ENCODE assay signal across 8 cellular contexts in genomic region chr15:73982251-73982962, GRCh38. TPM values are rescaled to one million over a fixed set of nuclear protein-coding genes. Genes with fewer than 3 reads are reported as not detected.
DNase-seq lines count a peak whose midpoint lies in the region; ATAC-seq, FAIRE-seq and TF ChIP-seq lines count a peak whose summit lies in the region.

No MANE protein-coding gene starts in this region.

- H3K4me1 ChIP-seq in K562 (replicated peaks in 1 of 2; ENCODE audit: control insufficient read depth in 2 of 2, insufficient read depth in 2 of 2, low read length in 2 of 2) = peaks cover 4 to 21% of the 10 kb centered on the region in 2 experiments; a peak in 4 of 5 replicates
- peaks cover 47 to 73% of the 10 kb centered on the region in 2 donors for H3K4me1 ChIP-seq in left lung
- peaks cover 44 to 66% (median 47%) of the 10 kb centered on the region in 4 donors for H3K4me1 ChIP-seq in stomach

- H3K36me3 ChIP-seq in K562 (ENCODE audit: control insufficient read depth, insufficient read depth, low read length) (no peaks in the 10 kb centered on the region), left lung (peaks cover 0 to 4% of the 10 kb centered on the region in 2 donors), stomach (peaks cover 0 to 27% (median 8%) of the 10 kb centered on the region in 4 donors)

- DNase-seq in GM10266 (ENCODE audit: extremely low spot score) (peak; percentile 49), NCI-H226 (peak; percentile 94), K562 (ENCODE audit: extremely low read depth in 1 of 4, low spot score in 3 of 4) (no peak), left lung (peak; percentile 83 to 90), stomach (peak; percentile 72), GM10248 (ENCODE audit: extremely low spot score) (no peak)

- no peaks in the 10 kb centered on the region for H3K79me2 ChIP-seq in K562 (ENCODE audit: control insufficient read depth, insufficient read depth, low read length)

- in situ Hi-C loops in K562 (cut with MboI) = no loop called here

- peak overlapping the region in 1 of 2 experiments; percentile 36; a peak in 2 of 4 replicates for H3K9ac ChIP-seq in K562 (ENCODE audit: insufficient read depth in 1 of 2, low read depth in 2 of 2, low read length in 2 of 2)

- H3K9me3 ChIP-seq in K562 (replicated peaks; ENCODE audit: control insufficient read depth, insufficient read depth, low read depth, low read length) (no peaks in the 10 kb centered on the region), left lung (no peaks in the 10 kb centered on the region), stomach (no peaks in the 10 kb centered on the region)

- H3K27ac ChIP-seq in K562 (ENCODE audit: extremely low read depth, low read depth, low read length) (no peak overlapping the region), left lung (peak overlapping the region; percentile 89 to 91), stomach (peak overlapping the region; percentile 69 to 96 (median 88))

- H3K9me1 ChIP-seq in K562 (ENCODE audit: control insufficient read depth, insufficient read depth, low read length) = no peaks in the 10 kb centered on the region

- no peak for TF ChIP-seq RAD21 in K562 (CRISPR knock-in tag; conservative IDR thresholded peaks at IDR 0.05 in 1 of 2, IDR thresholded peaks at IDR 0.05 in 1 of 2)

- no TSS peak for BruUV-seq in K562 (replicated peaks; lab: Mats Ljungman, UMichigan)

- no peak overlapping the region for H3K4me2 ChIP-seq in K562 (ENCODE audit: insufficient read depth, low read length)

- TF ChIP-seq CTCF in GM10266 (IDR thresholded peaks at IDR 0.05; ENCODE audit: control insufficient read depth, insufficient read depth, low read depth, missing control alignments) = no peak
- TF ChIP-seq CTCF in K562 (IDR thresholded peaks at IDR 0.05 in 2 of 3, conservative IDR thresholded peaks at IDR 0.05 in 1 of 3; ENCODE audit: insufficient read depth in 2 of 3, low read depth in 1 of 3, low read length in 3 of 3) = no peak
- no peak for TF ChIP-seq CTCF in left lung (IDR thresholded peaks at IDR 0.05)
- TF ChIP-seq CTCF in stomach (IDR thresholded peaks at IDR 0.05) = no peak
- no peak for TF ChIP-seq CTCF in GM10248 (IDR thresholded peaks at IDR 0.05; ENCODE audit: control extremely low read depth, extremely low read depth, low read depth, missing control alignments)

- POLR2A ChIA-PET in K562 (lab: Yijun Ruan, JAX) = interaction anchor here (0.5 to 0.8 kb wide), 2 partner anchors 21 to 24 kb away, joined by 5 to 6 read pairs; no protein-coding TSS in a partner anchor
- POLR2A ChIA-PET in GM10248 (lab: Yijun Ruan, JAX) = no interaction called here

- CTCF ChIA-PET in K562 (lab: Yijun Ruan, JAX; ENCODE audit: low intra/inter-chr PET ratio) = no interaction called here
- CTCF ChIA-PET in GM10248 (lab: Yijun Ruan, JAX) = interaction anchor here (1.2 to 3.5 kb wide), 6 partner anchors 9 to 33 kb away, joined by 3 to 17 read pairs (median 4); partner anchors contain the start of gene PML

- intact Hi-C loops in K562 (cut with micrococcal nuclease) (no loop called here), left lung (cut with DNase I) (no loop called here), stomach (cut with DNase I; ENCODE audit: low total_unique reads) (no loop called here)

- TF ChIP-seq POLR2A in K562 (conservative IDR thresholded peaks at IDR 0.05) (no peak), stomach (IDR thresholded peaks at IDR 0.05) (no peak)

- no peak for FAIRE-seq in K562 (lab: Jason Lieb, UNC)

- no peak overlapping the region for H3K4me3 ChIP-seq in K562
- H3K4me3 ChIP-seq in left lung = no peak overlapping the region
- H3K4me3 ChIP-seq in stomach = peak overlapping the region in 1 of 4 donors; percentile 3

- TF ChIP-seq EP300 in K562 (IDR thresholded peaks at IDR 0.05; ENCODE audit: low read length) (no peak), stomach (IDR thresholded peaks at IDR 0.05) (no peak)

- no peaks in the 10 kb centered on the region for H4K20me1 ChIP-seq in K562 (replicated peaks; ENCODE audit: control insufficient read depth, insufficient read depth, low read length)

- ATAC-seq in K562 (peak; percentile 68), left lung (peak; percentile 90), HG03565 (IDR thresholded peaks at IDR 0.05; ENCODE audit: unreplicated experiment) (no peak), GM21786 (IDR thresholded peaks at IDR 0.05; ENCODE audit: unreplicated experiment) (no peak)

- H2AFZ ChIP-seq in K562 (ENCODE audit: low read depth, low read length) = no peak overlapping the region

- H3K27me3 ChIP-seq in K562 (ENCODE audit: control insufficient read depth in 2 of 2, insufficient read depth in 2 of 2, low read length in 2 of 2) (no peaks in the 10 kb centered on the region; a peak in 1 of 5 replicates), left lung (no peaks in the 10 kb centered on the region), stomach (no peaks in the 10 kb centered on the region)

- 31% methylated on average over 8 of the region's 8 CpGs for WGBS in K562 (ENCODE audit: insufficient coverage, low coverage, missing lambda C conversion rate)
- WGBS in stomach, 5 donors = 15 to 32% (median 20%) methylated on average over 8 of the region's 8 CpGs

RNA-seq across cellular contexts. Expression of gene STOML1, which starts 9.7 kb away (rescaled TPM):
- 10.7 and 18.8 TPM in 2 replicates for total RNA-seq in K562 (2011; cell fraction: chromatin; rRNA removed; ENCODE audit: low replicate concordance)
- total RNA-seq in K562 (2011; cell fraction: nucleolus; rRNA removed) = 18.3 and 19.3 TPM in 2 replicates
- 14.7 and 18.3 TPM in 2 replicates for total RNA-seq in K562 (2011; cell fraction: nucleoplasm; rRNA removed)
- 9.7 and 9.9 TPM in 2 replicates for total RNA-seq in K562 (2014; rRNA removed)
- total RNA-seq in K562 (2014; rRNA removed; fragmentation: Illumina TruSeq; extraction: Trizol) = 1.2 and 2.1 TPM in 2 replicates
- 4.6 and 5.3 TPM in 2 replicates for total RNA-seq in K562 (2015; rRNA removed; fragmentation: Illumina TruSeq; extraction: Trizol)
- 9.6 and 10.3 TPM in 2 replicates for total RNA-seq in K562 (2021)
- polyA plus RNA-seq in K562 (2011; rRNA removed) = 4.9 and 7.1 TPM in 2 replicates
- 8.1 and 16.7 TPM in 2 replicates for polyA plus RNA-seq in K562 (2011; cell fraction: cytosol; rRNA removed)
- 14.1 and 18.4 TPM in 2 replicates for polyA plus RNA-seq in K562 (2011; cell fraction: nucleus; rRNA removed)
- 5.9 and 11.3 TPM in 2 replicates for polyA plus RNA-seq in K562 (2012)
- polyA plus RNA-seq in K562 (2014; fragmentation: Illumina TruSeq; extraction: Trizol) = 3.5 and 5.2 TPM in 2 replicates
- under 1 TPM; 0.25 to 0.53 TPM for polyA plus RNA-seq in K562 (2014; fragmentation: Nextera tagmentation; extraction: Ambion mirVana)
- 6.9 and 8.9 TPM in 2 replicates for polyA plus RNA-seq in K562 (2014; rRNA removed)
- polyA minus RNA-seq in K562 (2011; rRNA and poly(A)+ RNA removed) = 2.9 and 3.5 TPM in 2 replicates
- 2.7 and 5.1 TPM in 2 replicates for polyA minus RNA-seq in K562 (2011; cell fraction: cytosol; rRNA and poly(A)+ RNA removed)
- 5.9 and 7.2 TPM in 2 replicates for polyA minus RNA-seq in K562 (2011; cell fraction: nucleus; rRNA and poly(A)+ RNA removed)
- total RNA-seq in left lung = 10 to 100 TPM; 20.0 to 29.3 TPM
- total RNA-seq in stomach = 10 to 100 TPM in 2 of 5 donors, 1 to 10 TPM in 3; 5.3 to 26.4 (median 9.8) TPM
- 10 to 100 TPM in 1 of 3 donors, 1 to 10 TPM in 2; 8.0 to 13.3 (median 9.6) TPM for polyA plus RNA-seq in stomach

RNA-seq across cellular contexts. Expression of gene PML, which starts 12.1 kb away (rescaled TPM):
- 30.2 and 56.1 TPM in 2 replicates for total RNA-seq in K562 (2011; cell fraction: chromatin; rRNA removed; ENCODE audit: low replicate concordance)
- total RNA-seq in K562 (2011; cell fraction: nucleolus; rRNA removed) = 36.8 and 39.2 TPM in 2 replicates
- total RNA-seq in K562 (2011; cell fraction: nucleoplasm; rRNA removed) = 35.0 and 53.2 TPM in 2 replicates
- total RNA-seq in K562 (2014; rRNA removed) (14.4 and 20.2 TPM in 2 replicates), K562 (2014; rRNA removed; fragmentation: Illumina TruSeq; extraction: Trizol) (6.0 and 6.6 TPM in 2 replicates), K562 (2015; rRNA removed; fragmentation: Illumina TruSeq; extraction: Trizol) (9.7 and 10.1 TPM in 2 replicates), K562 (2021) (44.4 and 50.7 TPM in 2 replicates), left lung (10 to 100 TPM; 61.2 to 75.2 TPM), stomach (100 to 1,000 TPM in 2 of 5 donors, 10 to 100 TPM in 3; 27.7 to 170 (median 65.9) TPM)
- polyA plus RNA-seq in K562 (2011; rRNA removed) (6.6 and 11.3 TPM in 2 replicates), K562 (2014; fragmentation: Illumina TruSeq; extraction: Trizol) (20.7 and 28.3 TPM in 2 replicates), K562 (2014; fragmentation: Nextera tagmentation; extraction: Ambion mirVana) (1 to 10 TPM; 5.0 to 5.4 TPM), K562 (2014; rRNA removed) (14.0 and 16.2 TPM in 2 replicates), stomach (10 to 100 TPM; 16.0 to 25.8 (median 21.9) TPM)
- polyA plus RNA-seq in K562 (2011; cell fraction: cytosol; rRNA removed) = 10.6 and 17.0 TPM in 2 replicates
- 22.7 and 36.6 TPM in 2 replicates for polyA plus RNA-seq in K562 (2011; cell fraction: nucleus; rRNA removed)
- polyA plus RNA-seq in K562 (2012) = 33.2 and 45.0 TPM in 2 replicates
- 8.2 and 9.8 TPM in 2 replicates for polyA minus RNA-seq in K562 (2011; rRNA and poly(A)+ RNA removed)
- 31.2 and 50.2 TPM in 2 replicates for polyA minus RNA-seq in K562 (2011; cell fraction: cytosol; rRNA and poly(A)+ RNA removed)
- polyA minus RNA-seq in K562 (2011; cell fraction: nucleus; rRNA and poly(A)+ RNA removed) = 12.3 and 12.9 TPM in 2 replicates

RNA-seq across cellular contexts. Expression of gene LOXL1, which starts 56.1 kb away (rescaled TPM):
- total RNA-seq in K562 (2011; cell fraction: chromatin; rRNA removed; ENCODE audit: low replicate concordance) = not detected in 2 replicates
- total RNA-seq in K562 (2011; cell fraction: nucleolus; rRNA removed) = 0.33 TPM in 1 of 2 replicates, not detected in the other
- not detected in 2 replicates for total RNA-seq in K562 (2011; cell fraction: nucleoplasm; rRNA removed)
- total RNA-seq in K562 (2014; rRNA removed) (0.14 and 0.61 TPM in 2 replicates), K562 (2014; rRNA removed; fragmentation: Illumina TruSeq; extraction: Trizol) (not detected in 2 replicates), K562 (2015; rRNA removed; fragmentation: Illumina TruSeq; extraction: Trizol) (not detected in 2 replicates), K562 (2021) (not detected in 2 replicates), left lung (10 to 100 TPM; 22.3 to 37.0 TPM), stomach (10 to 100 TPM in 4 of 5 donors, 1 to 10 TPM in 1; 6.2 to 48.4 (median 36.8) TPM)
- polyA plus RNA-seq in K562 (2011; rRNA removed) (0.16 TPM in 1 of 2 replicates, not detected in the other), K562 (2014; fragmentation: Illumina TruSeq; extraction: Trizol) (not detected in 2 replicates), K562 (2014; fragmentation: Nextera tagmentation; extraction: Ambion mirVana) (not detected), K562 (2014; rRNA removed) (not detected in 2 replicates), stomach (10 to 100 TPM in 2 of 3 donors, 1 to 10 TPM in 1; 5.2 to 25.8 (median 12.5) TPM)
- 0.66 TPM in 1 of 2 replicates, not detected in the other for polyA plus RNA-seq in K562 (2011; cell fraction: cytosol; rRNA removed)
- polyA plus RNA-seq in K562 (2011; cell fraction: nucleus; rRNA removed) = 0.30 and 0.45 TPM in 2 replicates
- polyA plus RNA-seq in K562 (2012) = 0.18 and 1.5 TPM in 2 replicates
- not detected in 2 replicates for polyA minus RNA-seq in K562 (2011; rRNA and poly(A)+ RNA removed)
- not detected in 2 replicates for polyA minus RNA-seq in K562 (2011; cell fraction: cytosol; rRNA and poly(A)+ RNA removed)
- polyA minus RNA-seq in K562 (2011; cell fraction: nucleus; rRNA and poly(A)+ RNA removed) = not detected in 2 replicates

Comparison
In these comparisons a context has a peak if more than half of its experiments do, and no peak if none do; other contexts are left out.
1. DNase-seq: peak in GM10266 (single experiment), NCI-H226 (single experiment), left lung (2 of 2) and stomach (single experiment); none in K562 (0 of 4) and GM10248 (single experiment).
2. ATAC-seq: peak in K562 (single experiment) and left lung (single experiment); none in HG03565 (single experiment) and GM21786 (single experiment).
3. RNA of gene LOXL1, which starts 56.1 kb away (total RNA-seq): 22.3 to 37.0 TPM in left lung and 6.2 to 48.4 TPM in stomach; 0.14 to 0.61 TPM in K562; every median in the first group is over 4 times any median in the second.